Comparison of ENCODE assay signal across 19 cellular contexts in the genomic region with DNA sequence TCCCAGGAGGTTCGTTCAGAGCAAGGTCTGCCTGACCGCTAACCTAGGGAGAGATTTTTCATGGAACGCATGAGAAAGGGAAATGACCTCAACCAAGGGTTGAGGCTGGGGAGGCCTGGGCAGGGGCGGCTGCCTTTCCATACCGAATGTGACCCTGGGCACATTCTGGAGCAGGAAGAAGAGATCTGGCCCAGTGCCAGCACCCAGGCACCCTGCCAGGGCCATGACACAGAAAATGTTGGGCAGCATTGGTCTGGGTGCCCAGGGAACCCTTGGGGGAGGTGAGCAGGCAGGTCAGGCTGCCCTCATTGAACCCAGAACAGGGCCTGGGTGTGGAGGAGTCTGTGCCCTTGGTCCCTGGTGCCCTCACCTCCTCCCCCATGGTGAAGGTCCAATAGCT.
A peak's percentile ranks its signal among the peaks of the same experiment; 100 is the strongest.
DNase-seq lines count a peak whose midpoint lies in the region; ATAC-seq and TF ChIP-seq lines count a peak whose summit lies in the region.
"Had no signal": no experiment of that assay in that cellular context is flagged by ENCODE, and none has a peak within 500 bp of the region (broad histone marks: within the 10 kb centered on the region; RNA-seq: fewer than 3 reads in every experiment).

No MANE protein-coding gene starts in this region.

- H3K9me3 ChIP-seq in thyroid gland, result no peaks in the 10 kb centered on the region
- H3K9me3 ChIP-seq in vagina, result no peaks in the 10 kb centered on the region
- H3K9me3 ChIP-seq: uterus had no signal

- no peak overlapping the region for H3K4me3 ChIP-seq in thyroid gland (replicated peaks in 1 of 3)
- no peak overlapping the region for H3K4me3 ChIP-seq in vagina
- H3K4me3 ChIP-seq: dorsolateral prefrontal cortex, GM23248, uterus had no signal

- ATAC-seq in left lobe of liver (peak; percentile 35), GM21619 (IDR thresholded peaks at IDR 0.05; ENCODE audit: unreplicated experiment) (no peak), HG03460 (IDR thresholded peaks at IDR 0.05; ENCODE audit: unreplicated experiment) (no peak)
- ATAC-seq: natural killer cell treated with Interleukin-12 subunit alpha and Interleukin-12 subunit beta and Interleukin-15 and Interleukin-18, amount 100 ng/mL, for 72 hours; T-helper 17 cell had no signal

- no peak overlapping the region for H3K27ac ChIP-seq in thyroid gland
- no peak overlapping the region for H3K27ac ChIP-seq in vagina
- H3K27ac ChIP-seq: dorsolateral prefrontal cortex, GM23248, uterus had no signal

- TF ChIP-seq POLR2A in thyroid gland (IDR thresholded peaks at IDR 0.05) (no peak), vagina (IDR thresholded peaks at IDR 0.05) (no peak)

- H3K4me1 ChIP-seq in thyroid gland (peaks cover 2 to 3% of the 10 kb centered on the region in 2 donors), vagina (no peaks in the 10 kb centered on the region)
- H3K4me1 ChIP-seq: uterus had no signal

- WGBS in thyroid gland, 2 donors, result 52 to 55% methylated on average over 5 of the region's 5 CpGs

- H3K36me3 ChIP-seq in thyroid gland, result no peaks in the 10 kb centered on the region
- H3K36me3 ChIP-seq in vagina, result no peaks in the 10 kb centered on the region
- H3K36me3 ChIP-seq: uterus had no signal

- TF ChIP-seq CTCF in thyroid gland (IDR thresholded peaks at IDR 0.05) (no peak), vagina (IDR thresholded peaks at IDR 0.05) (no peak)

- DNase-seq in NCI-H345 (lab: John Stamatoyannopoulos, UW), result peak; percentile 38
- no peak for DNase-seq in NCI-H345 treated with DMSO at 0.1 percent for 48 hours (lab: John Stamatoyannopoulos, UW; ENCODE audit: unreplicated experiment)
- peak; percentile 23 for DNase-seq in NCI-H774 (lab: John Stamatoyannopoulos, UW)
- DNase-seq in left lobe of liver (ENCODE audit: low spot score), result no peak
- peak; percentile 67 to 72 for DNase-seq in thyroid gland
- DNase-seq in vagina (ENCODE audit: extremely low spot score in 2 of 2), result no peak
- DNase-seq: amniotic stem cell; caudate nucleus; CD4-positive, CD25-positive, alpha-beta regulatory T cell; GM23248; hippocampal formation; mesendoderm; NCI-H1694 treated with DMSO at 0.1 percent for 48 hours; T-helper 17 cell; uterus had no signal

- intact Hi-C loops in thyroid gland (cut with DNase I), result no loop called here
- intact Hi-C loops in vagina (cut with DNase I), result no loop called here

- H3K27me3 ChIP-seq in thyroid gland (no peaks in the 10 kb centered on the region), vagina (no peaks in the 10 kb centered on the region)
- H3K27me3 ChIP-seq: dorsolateral prefrontal cortex, uterus had no signal

Comparison
In these comparisons a context has a peak if more than half of its experiments do, and no peak if none do; other contexts are left out.
1. DNase-seq: peak in NCI-H345 (single experiment), NCI-H774 (single experiment) and thyroid gland (2 of 2); none in NCI-H345 treated with DMSO at 0.1 percent for 48 hours (single experiment), left lobe of liver (single experiment) and vagina (0 of 2).